8 cellular contexts compared by ENCODE assay signal in the genomic region with DNA sequence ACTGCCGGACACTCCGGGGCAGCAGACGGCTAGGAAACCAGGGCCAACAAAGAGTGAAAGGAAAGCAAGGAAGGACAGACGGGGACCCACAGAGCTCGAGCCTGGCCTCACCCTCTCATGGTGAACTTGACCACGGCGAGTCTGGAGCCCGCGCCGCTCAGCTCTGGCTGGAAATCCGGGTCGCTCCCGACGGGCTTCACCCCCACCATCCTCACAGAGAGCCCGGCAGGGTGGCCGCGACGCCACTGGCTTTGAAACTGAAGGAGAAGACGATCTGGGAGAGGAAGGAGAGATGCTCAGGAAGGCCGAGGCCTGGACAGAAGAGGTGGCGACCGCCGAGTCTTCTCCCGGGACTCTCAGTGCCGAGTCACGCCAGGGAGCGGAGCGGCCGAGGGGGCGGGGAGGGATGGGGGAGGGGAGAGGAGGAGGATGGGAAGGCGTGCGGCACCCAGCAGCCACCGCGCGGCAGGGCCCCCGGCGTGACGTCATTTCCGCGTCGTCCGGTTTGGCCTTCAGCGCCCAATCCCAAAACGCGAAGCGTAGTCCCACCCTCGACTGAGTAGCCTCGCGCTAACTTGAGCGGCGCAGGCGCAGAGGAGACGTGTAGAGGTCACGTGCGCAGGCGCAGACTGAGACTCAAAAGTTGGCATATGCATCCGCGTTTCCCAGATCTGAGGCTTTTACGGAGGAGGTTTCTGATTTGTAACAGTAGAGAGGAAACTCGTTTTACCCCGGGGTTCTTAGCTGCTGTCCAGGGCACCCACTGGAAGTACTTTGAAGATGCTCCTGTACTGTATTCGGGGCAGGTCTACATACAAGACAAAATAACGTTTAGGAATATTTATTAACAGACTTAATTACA. TPM values are rescaled to one million over a fixed set of nuclear protein-coding genes. Genes with fewer than 3 reads are reported as not detected.
A peak's percentile ranks its signal among the peaks of the same experiment; 100 is the strongest.
DNase-seq lines count a peak whose midpoint lies in the region; ATAC-seq and TF ChIP-seq lines count a peak whose summit lies in the region.

A gene (minus strand): TSS at position 361 of the 862 bp plus-strand sequence. CDS start 152 bp downstream, at position 209.

- TF ChIP-seq POLR2A in ovary (IDR thresholded peaks at IDR 0.05) (peak; percentile 63), thyroid gland (IDR thresholded peaks at IDR 0.05) (peak; percentile 48 to 77)

- H3K4me3 ChIP-seq in GM12864 (ENCODE audit: low read depth, low read length) (peak within 1 kb of the TSS; percentile 80), ovary (peak within 1 kb of the TSS; percentile 70), thyroid gland (replicated peaks in 1 of 3) (peak within 1 kb of the TSS; percentile 84 to 92 (median 89))

- H3K36me3 ChIP-seq in ovary (no peaks in the 10 kb centered on the region), thyroid gland (no peaks in the 10 kb centered on the region)

- peak within 1 kb of the TSS; percentile 91 to 93 for H3K27ac ChIP-seq in ovary
- H3K27ac ChIP-seq in thyroid gland, result peak within 1 kb of the TSS; percentile 94 to 99 (median 98)

- ATAC-seq in HG02759 (IDR thresholded peaks at IDR 0.05; ENCODE audit: unreplicated experiment) (peak; percentile 95), Right ventricle myocardium inferior (peak; percentile 99)

- intact Hi-C loops in Right ventricle myocardium inferior (cut with DNase I), result loop anchor here (1.0 kb wide), 1 partner anchor 13 kb away; a partner anchor contains a TSS
- intact Hi-C loops in ovary (cut with DNase I), result no loop called here
- intact Hi-C loops in thyroid gland (cut with DNase I), result no loop called here

- TF ChIP-seq CTCF in GM12864 (IDR thresholded peaks at IDR 0.05; ENCODE audit: low read depth, low read length, missing control alignments) (no peak), ovary (IDR thresholded peaks at IDR 0.05) (no peak), thyroid gland (IDR thresholded peaks at IDR 0.05) (peak in 1 of 6 experiments; percentile 10)

- WGBS in ovary, 3 donors, result 0 to 1% (median 0%) methylated on average over 62 to 63 of the region's 63 CpGs
- 1% methylated on average over 47 to 53 of the region's 63 CpGs for WGBS in thyroid gland, 2 donors

- no peaks in the 10 kb centered on the region for H3K27me3 ChIP-seq in ovary
- H3K27me3 ChIP-seq in thyroid gland, result no peaks in the 10 kb centered on the region

- TF ChIP-seq EP300 in ovary (IDR thresholded peaks at IDR 0.05), result peak; percentile 35

- H3K4me1 ChIP-seq in ovary (ENCODE audit: insufficient read depth) (no peaks in the 10 kb centered on the region), thyroid gland (peaks cover 17 to 24% of the 10 kb centered on the region in 2 donors)

- DNase-seq in GM12864 (ENCODE audit: low read depth) (peak; percentile 95), NCI-H1417 (lab: John Stamatoyannopoulos, UW) (peak; percentile 99 to 100 (median 100)), SW 1271 (lab: John Stamatoyannopoulos, UW) (peak; percentile 90 to 92), Right ventricle myocardium inferior (ENCODE audit: missing footprints) (peak; percentile 99), ovary (peak; percentile 100), thyroid gland (peak; percentile 99)
- DNase-seq in activated naive CD8-positive, alpha-beta T cell treated with anti-CD3 and anti-CD28 coated beads, Interleukin-2, amount 50 U/mL, for 16 hours (ENCODE audit: low read depth, low spot score), result peak; percentile 98

- H3K9me3 ChIP-seq in ovary (no peaks in the 10 kb centered on the region), thyroid gland (no peaks in the 10 kb centered on the region)

RNA-seq across cellular contexts. Expression of the gene that starts here (rescaled TPM):
- total RNA-seq in Right ventricle myocardium inferior, result 106 TPM
- 10 to 100 TPM; 34.6 to 77.9 (median 61.9) TPM for total RNA-seq in ovary
- 100 to 1,000 TPM in 1 of 2 donors, 10 to 100 TPM in 1; 55.3 to 109 TPM for polyA plus RNA-seq in ovary
- total RNA-seq in thyroid gland, result 100 to 1,000 TPM; 151 to 242 (median 168) TPM

Comparison
In these comparisons a context has a peak if more than half of its experiments do, and no peak if none do; other contexts are left out.
1. Peak in every context shown above with its lines: DNase-seq, ATAC-seq, H3K4me3 ChIP-seq and H3K27ac ChIP-seq.